Comparison of ENCODE assay signal across 8 cellular contexts in genomic region chr5:154714271-154714986, GRCh38. TPM values are rescaled to one million over a fixed set of nuclear protein-coding genes. Genes with fewer than 3 reads are reported as not detected.
DNase-seq lines count a peak whose midpoint lies in the region; ATAC-seq and TF ChIP-seq lines count a peak whose summit lies in the region.

No MANE protein-coding gene starts in this region.

- H3K36me3 Mint-ChIP-seq in Calu3 (ENCODE audit: insufficient read depth, unreplicated experiment), result peaks cover 10% of the 10 kb centered on the region
- H3K36me3 Mint-ChIP-seq in activated naive CD8-positive, alpha-beta T cell treated with anti-CD3 and anti-CD28 coated beads for 36 hours, result no peaks in the 10 kb centered on the region

- intact Hi-C loops in Calu3 (cut with micrococcal nuclease; ENCODE audit: unreplicated experiment), result no loop called here

- BruUV-seq in Calu3 (replicated peaks; lab: Mats Ljungman, UMichigan), result no TSS peak

- H3K4me3 Mint-ChIP-seq in Calu3 (ENCODE audit: low read depth, unreplicated experiment), result peak overlapping the region; percentile 52
- no peak overlapping the region for H3K4me3 Mint-ChIP-seq in activated naive CD8-positive, alpha-beta T cell treated with anti-CD3 and anti-CD28 coated beads for 36 hours

- H3K27ac Mint-ChIP-seq in Calu3 (ENCODE audit: unreplicated experiment), result peak overlapping the region; percentile 67
- H3K27ac Mint-ChIP-seq in activated naive CD8-positive, alpha-beta T cell treated with anti-CD3 and anti-CD28 coated beads for 36 hours, result peak overlapping the region; percentile 37

- CTCF ChIA-PET in Calu3 (lab: Charles Lee), result interaction anchor here (0.6 to 1.3 kb wide), 5 partner anchors 26 to 65 kb away, joined by 3 to 11 read pairs (median 4); no protein-coding TSS in a partner anchor

- ATAC-seq in GM19452 (IDR thresholded peaks at IDR 0.05; ENCODE audit: unreplicated experiment) (peak; percentile 70), HG03521 (IDR thresholded peaks at IDR 0.05; ENCODE audit: unreplicated experiment) (peak; percentile 77)

- H3K9me3 Mint-ChIP-seq in Calu3 (ENCODE audit: low read depth, unreplicated experiment), result no peaks in the 10 kb centered on the region
- no peaks in the 10 kb centered on the region for H3K9me3 Mint-ChIP-seq in activated naive CD8-positive, alpha-beta T cell treated with anti-CD3 and anti-CD28 coated beads for 36 hours

- peak; percentile 34 for DNase-seq in Calu3
- DNase-seq in activated naive CD8-positive, alpha-beta T cell treated with anti-CD3 and anti-CD28 coated beads for 36 hours, result peak; percentile 11
- DNase-seq in mesenteric fat pad (ENCODE audit: low spot score), result peak; percentile 18
- DNase-seq in 8988T, result no peak
- no peak for DNase-seq in iPS-NIHi7 (ENCODE audit: extremely low spot score)
- no peak for DNase-seq in NCI-H524 treated with DMSO at 0.1 percent for 48 hours (lab: John Stamatoyannopoulos, UW)

- peaks cover 37% of the 10 kb centered on the region for H3K4me1 Mint-ChIP-seq in Calu3 (ENCODE audit: low read depth, unreplicated experiment)
- peaks cover 6% of the 10 kb centered on the region for H3K4me1 Mint-ChIP-seq in activated naive CD8-positive, alpha-beta T cell treated with anti-CD3 and anti-CD28 coated beads for 36 hours

- no peak for TF ChIP-seq CTCF in Calu3 (IDR thresholded peaks at IDR 0.05; ENCODE audit: unreplicated experiment)

- H3K27me3 Mint-ChIP-seq in Calu3 (ENCODE audit: unreplicated experiment), result no peaks in the 10 kb centered on the region
- no peaks in the 10 kb centered on the region for H3K27me3 Mint-ChIP-seq in activated naive CD8-positive, alpha-beta T cell treated with anti-CD3 and anti-CD28 coated beads for 36 hours

RNA-seq across cellular contexts. Expression of gene LARP1, which starts 40.7 kb away (rescaled TPM):
- 317 and 339 TPM in 2 replicates for total RNA-seq in Calu3 (2022)
- total RNA-seq in activated naive CD8-positive, alpha-beta T cell treated with anti-CD3 and anti-CD28 coated beads for 36 hours, result 100 to 1,000 TPM; 285 to 292 TPM
- total RNA-seq in mesenteric fat pad, result 202 TPM

Comparison
In these comparisons a context has a peak if more than half of its experiments do, and no peak if none do; other contexts are left out.
1. DNase-seq: peak in Calu3 (single experiment), activated naive CD8-positive, alpha-beta T cell treated with anti-CD3 and anti-CD28 coated beads for 36 hours (single experiment) and mesenteric fat pad (single experiment); none in 8988T (single experiment), iPS-NIHi7 (single experiment) and NCI-H524 treated with DMSO at 0.1 percent for 48 hours (single experiment).